9 cellular contexts compared by ENCODE assay signal in the genomic region with DNA sequence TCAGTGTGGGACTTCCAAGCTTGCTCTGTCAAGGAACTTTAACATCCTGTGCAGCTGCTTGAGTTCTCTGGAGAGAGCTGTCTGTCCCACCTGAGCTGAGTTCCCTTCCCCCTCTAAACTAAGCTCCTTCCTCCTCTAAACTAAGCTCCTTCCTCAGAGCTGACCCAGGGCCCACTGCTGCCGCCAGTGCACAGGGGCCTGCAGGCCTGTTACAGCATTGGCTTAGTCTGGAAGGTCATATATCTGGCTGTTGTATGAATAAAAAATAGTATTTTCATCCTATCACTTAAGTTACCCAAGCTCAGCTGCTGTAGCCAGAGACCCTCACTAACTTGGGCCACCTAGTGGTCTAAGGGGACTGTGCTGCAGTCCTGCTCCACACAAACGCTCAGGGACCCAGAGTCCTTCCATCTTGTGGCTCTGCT.
DNase-seq lines count a peak whose midpoint lies in the region; ATAC-seq and TF ChIP-seq lines count a peak whose summit lies in the region.
"Had no signal": no experiment of that assay in that cellular context is flagged by ENCODE, and none has a peak within 500 bp of the region (broad histone marks: within the 10 kb centered on the region; RNA-seq: fewer than 3 reads in every experiment).

No MANE protein-coding gene starts in this region.

- 46% methylated on average over 2 of the region's 2 CpGs for WGBS in hepatocyte (ENCODE audit: low lambda C conversion rate, missing lambda C conversion rate)
- WGBS in upper lobe of left lung, 2 donors: 80 to 83% methylated on average over 2 of the region's 2 CpGs

- H3K9me3 ChIP-seq in hepatocyte (ENCODE audit: low read depth) (no peaks in the 10 kb centered on the region), upper lobe of left lung (no peaks in the 10 kb centered on the region)

- POLR2A ChIA-PET in activated CD4-positive, alpha-beta T cell treated with anti-CD3 and anti-CD28 coated beads for 36 hours (lab: Charles Lee): no interaction called here

- no peak for ATAC-seq in activated CD4-positive, alpha-beta T cell treated with anti-CD3 and anti-CD28 coated beads for 36 hours
- ATAC-seq in upper lobe of left lung (ENCODE audit: low FRiP score in 2 of 2): no peak

- no peaks in the 10 kb centered on the region for H3K4me1 Mint-ChIP-seq in activated CD4-positive, alpha-beta T cell treated with anti-CD3 and anti-CD28 coated beads for 36 hours

- no peaks in the 10 kb centered on the region for H3K27me3 Mint-ChIP-seq in activated CD4-positive, alpha-beta T cell treated with anti-CD3 and anti-CD28 coated beads for 36 hours

- no peak overlapping the region for H3K4me3 Mint-ChIP-seq in activated CD4-positive, alpha-beta T cell treated with anti-CD3 and anti-CD28 coated beads for 36 hours

- no peak for TF ChIP-seq EP300 in upper lobe of left lung (IDR thresholded peaks at IDR 0.05)

- no peak overlapping the region for H2AFZ ChIP-seq in hepatocyte

- no peaks in the 10 kb centered on the region for H3K36me3 ChIP-seq in hepatocyte (replicated peaks; ENCODE audit: insufficient read depth, low read depth)
- H3K36me3 ChIP-seq in upper lobe of left lung: no peaks in the 10 kb centered on the region

- H3K9me2 ChIP-seq in hepatocyte (replicated peaks; ENCODE audit: insufficient read depth): no peaks in the 10 kb centered on the region

- H3K27me3 ChIP-seq in hepatocyte (no peaks in the 10 kb centered on the region), upper lobe of left lung (no peaks in the 10 kb centered on the region)

- TF ChIP-seq CTCF in hepatocyte (IDR thresholded peaks at IDR 0.05; ENCODE audit: poor library complexity) (peak; percentile 32), upper lobe of left lung (IDR thresholded peaks at IDR 0.05) (no peak)

- H3K27ac Mint-ChIP-seq in activated CD4-positive, alpha-beta T cell treated with anti-CD3 and anti-CD28 coated beads for 36 hours: no peak overlapping the region

- no peaks in the 10 kb centered on the region for H3K79me2 ChIP-seq in hepatocyte

- H3K36me3 Mint-ChIP-seq in activated CD4-positive, alpha-beta T cell treated with anti-CD3 and anti-CD28 coated beads for 36 hours (ENCODE audit: low read depth): no peaks in the 10 kb centered on the region

- H3K4me3 ChIP-seq in hepatocyte (no peak overlapping the region), upper lobe of left lung (no peak overlapping the region)

- H3K4me1 ChIP-seq in hepatocyte (ENCODE audit: insufficient read depth): peaks cover 21% of the 10 kb centered on the region
- H3K4me1 ChIP-seq in upper lobe of left lung: peaks cover 0 to 3% (median 0%) of the 10 kb centered on the region in 4 donors

- CTCF ChIA-PET in activated CD4-positive, alpha-beta T cell treated with anti-CD3 and anti-CD28 coated beads for 36 hours (lab: Charles Lee): interaction anchor here (1.2 kb wide), 1 partner anchor 46 kb away, joined by 3 read pairs; no protein-coding TSS in a partner anchor

- H4K20me1 ChIP-seq in hepatocyte (ENCODE audit: insufficient read depth, poor library complexity, severe bottlenecking): no peaks in the 10 kb centered on the region

- intact Hi-C loops in activated CD4-positive, alpha-beta T cell treated with anti-CD3 and anti-CD28 coated beads for 36 hours (cut with DNase I, micrococcal nuclease): no loop called here

- no peak overlapping the region for H3K4me2 ChIP-seq in hepatocyte

- peak; percentile 7 for DNase-seq in activated CD4-positive, alpha-beta T cell treated with anti-CD3 and anti-CD28 coated beads for 36 hours
- DNase-seq in activated CD4-positive, alpha-beta T cell treated with anti-CD3 and anti-CD28 coated beads for 48 hours: no peak
- peak; percentile 35 for DNase-seq in RPMI7951 (ENCODE audit: low read depth)
- DNase-seq in hepatocyte (ENCODE audit: low spot score): no peak
- DNase-seq in upper lobe of left lung: no peak
- DNase-seq in H4 (ENCODE audit: low spot score): no peak
- DNase-seq in activated CD8-positive, alpha-beta memory T cell treated with anti-CD3 and anti-CD28 coated beads, Interleukin-2, amount 50 U/mL, for 4 hours: no peak
- no peak for DNase-seq in stimulated activated CD4-positive, alpha-beta T cell treated with anti-CD3 and anti-CD28 coated beads, Interleukin-1b, Interleukin-23, amount 100 ng/mL, for 48 hours
- DNase-seq: NCI-H187 treated with DMSO at 0.1 percent for 48 hours had no signal

- H3K9me3 Mint-ChIP-seq in activated CD4-positive, alpha-beta T cell treated with anti-CD3 and anti-CD28 coated beads for 36 hours (ENCODE audit: low read depth): no peaks in the 10 kb centered on the region

- H3K27ac ChIP-seq in hepatocyte: peak overlapping the region; percentile 74
- H3K27ac ChIP-seq in upper lobe of left lung: peak overlapping the region in 3 of 4 donors; percentile 35 to 61 (median 44)

- TF ChIP-seq POLR2A in upper lobe of left lung (IDR thresholded peaks at IDR 0.05): no peak

Comparison
In these comparisons a context has a peak if more than half of its experiments do, and no peak if none do; other contexts are left out.
1. DNase-seq: peak in activated CD4-positive, alpha-beta T cell treated with anti-CD3 and anti-CD28 coated beads for 36 hours (single experiment) and RPMI7951 (single experiment); none in activated CD4-positive, alpha-beta T cell treated with anti-CD3 and anti-CD28 coated beads for 48 hours (single experiment), hepatocyte (single experiment), upper lobe of left lung (0 of 2), H4 (single experiment), activated CD8-positive, alpha-beta memory T cell treated with anti-CD3 and anti-CD28 coated beads, Interleukin-2, amount 50 U/mL, for 4 hours (single experiment) and stimulated activated CD4-positive, alpha-beta T cell treated with anti-CD3 and anti-CD28 coated beads, Interleukin-1b, Interleukin-23, amount 100 ng/mL, for 48 hours (single experiment).